ENCODE assay signal across 19 cellular contexts in genomic region chr1:246454655-246455054, GRCh38.
"Had no signal": no experiment of that assay in that cellular context is flagged by ENCODE, and none has a peak within 500 bp of the region (broad histone marks: within the 10 kb centered on the region; RNA-seq: fewer than 3 reads in every experiment).

No MANE protein-coding gene starts in this region.

- H3K4me3 ChIP-seq: thyroid gland had no signal

- H3K27me3 Mint-ChIP-seq: activated CD4-positive, alpha-beta memory T cell treated with anti-CD3 and anti-CD28 coated beads, Interleukin-2, amount 10 ng/mL, durations not matched to agents 7 days and 5 days; activated CD4-positive, alpha-beta T cell treated with anti-CD3 and anti-CD28 coated beads for 36 hours; activated naive CD8-positive, alpha-beta T cell treated with anti-CD3 and anti-CD28 coated beads, Interleukin-2, amount 10 ng/mL, durations not matched to agents 7 days and 5 days; activated T-helper 17 cell treated with anti-CD3 and anti-CD28 coated beads, Interleukin-2, amount 50 U/mL, for 72 hours; brain; central memory CD8-positive, alpha-beta T cell had no signal

- H3K4me3 Mint-ChIP-seq: activated CD4-positive, alpha-beta memory T cell treated with anti-CD3 and anti-CD28 coated beads, Interleukin-2, amount 10 ng/mL, durations not matched to agents 7 days and 5 days; activated CD4-positive, alpha-beta T cell treated with anti-CD3 and anti-CD28 coated beads for 36 hours; activated naive CD8-positive, alpha-beta T cell treated with anti-CD3 and anti-CD28 coated beads, Interleukin-2, amount 10 ng/mL, durations not matched to agents 7 days and 5 days; activated T-helper 17 cell treated with anti-CD3 and anti-CD28 coated beads, Interleukin-2, amount 50 U/mL, for 72 hours; brain; central memory CD8-positive, alpha-beta T cell; nephron; WTC11 had no signal

- ATAC-seq: activated CD4-positive, alpha-beta T cell treated with anti-CD3 and anti-CD28 coated beads for 36 hours; activated T-helper 17 cell treated with anti-CD3 and anti-CD28 coated beads, Interleukin-2, amount 50 U/mL, for 72 hours; esophagus mucosa; WTC11 had no signal

- H3K36me3 Mint-ChIP-seq: brain, WTC11 had no signal

- H3K36me3 ChIP-seq: thyroid gland had no signal

- DNase-seq: activated CD4-positive, alpha-beta memory T cell treated with anti-CD3 and anti-CD28 coated beads, Interleukin-2, amount 10 ng/mL, durations not matched to agents 7 days and 5 days; activated CD4-positive, alpha-beta T cell treated with anti-CD3 and anti-CD28 coated beads for 36 hours; activated naive CD4-positive, alpha-beta T cell treated with Interleukin-2 at 50 U/mL for 16 hours; activated naive CD8-positive, alpha-beta T cell treated with anti-CD3 and anti-CD28 coated beads, Interleukin-2, amount 10 ng/mL, durations not matched to agents 7 days and 5 days; activated T-cell treated with anti-CD3 and anti-CD28 coated beads, Interleukin-2, amount 50 U/mL, for 1 hour; amygdala; cortex of kidney; effector CD4-positive, alpha-beta T cell; posterior cingulate gyrus; stimulated activated CD4-positive, alpha-beta T cell treated with anti-CD3 and anti-CD28 coated beads, Interleukin-12 subunit alpha, Interleukin-12 subunit beta, amount 100 ng/mL, for 4 hours; stimulated activated CD4-positive, alpha-beta T cell treated with anti-CD3 and anti-CD28 coated beads, Interleukin-2, amount 100 ng/mL, for 24 hours; stimulated activated naive CD4-positive, alpha-beta T cell treated with Interleukin-2 at 50 U/mL for 16 hours; thyroid gland had no signal

- H3K27ac ChIP-seq: thyroid gland had no signal

- H3K27me3 ChIP-seq: thyroid gland had no signal

- H3K9me3 Mint-ChIP-seq: activated CD4-positive, alpha-beta memory T cell treated with anti-CD3 and anti-CD28 coated beads, Interleukin-2, amount 10 ng/mL, durations not matched to agents 7 days and 5 days; activated T-helper 17 cell treated with anti-CD3 and anti-CD28 coated beads, Interleukin-2, amount 50 U/mL, for 72 hours; brain; central memory CD8-positive, alpha-beta T cell; nephron; WTC11 had no signal

- H3K27ac Mint-ChIP-seq: activated CD4-positive, alpha-beta memory T cell treated with anti-CD3 and anti-CD28 coated beads, Interleukin-2, amount 10 ng/mL, durations not matched to agents 7 days and 5 days; activated CD4-positive, alpha-beta T cell treated with anti-CD3 and anti-CD28 coated beads for 36 hours; activated naive CD8-positive, alpha-beta T cell treated with anti-CD3 and anti-CD28 coated beads, Interleukin-2, amount 10 ng/mL, durations not matched to agents 7 days and 5 days; activated T-helper 17 cell treated with anti-CD3 and anti-CD28 coated beads, Interleukin-2, amount 50 U/mL, for 72 hours; brain; nephron; WTC11 had no signal

- H3K4me1 Mint-ChIP-seq: activated naive CD8-positive, alpha-beta T cell treated with anti-CD3 and anti-CD28 coated beads, Interleukin-2, amount 10 ng/mL, durations not matched to agents 7 days and 5 days had no signal
